In genomic region chr10:49141541-49142332, GRCh38 we compare ENCODE assay signal across 23 cellular contexts. TPM values are rescaled to one million over a fixed set of nuclear protein-coding genes. Genes with fewer than 3 reads are reported as not detected.
A peak's percentile ranks its signal among the peaks of the same experiment; 100 is the strongest.
DNase-seq lines count a peak whose midpoint lies in the region; ATAC-seq and TF ChIP-seq lines count a peak whose summit lies in the region.
"Had no signal": no experiment of that assay in that cellular context is flagged by ENCODE, and none has a peak within 500 bp of the region (broad histone marks: within the 10 kb centered on the region; RNA-seq: fewer than 3 reads in every experiment).

No MANE protein-coding gene starts in this region.

- no TSS peak for BruUV-seq in PC-3 (replicated peaks; lab: Mats Ljungman, UMichigan)

- no peaks in the 10 kb centered on the region for H3K36me3 ChIP-seq in PC-3 (ENCODE audit: low read depth, low read length)
- H3K36me3 ChIP-seq: prostate gland, spleen had no signal

- no peaks in the 10 kb centered on the region for H3F3A ChIP-seq in PC-3 (ENCODE audit: low read length, unreplicated experiment)

- no peak for TF ChIP-seq CTCF in PC-3 (conservative IDR thresholded peaks at IDR 0.05; ENCODE audit: low read depth, low read length)

- no peak overlapping the region for H3K4me3 Mint-ChIP-seq in activated naive CD8-positive, alpha-beta T cell treated with anti-CD3 and anti-CD28 coated beads for 36 hours
- H3K4me3 Mint-ChIP-seq: activated naive CD4-positive, alpha-beta T cell treated with anti-CD3 and anti-CD28 coated beads for 36 hours; CD4-positive, CD25-positive, alpha-beta regulatory T cell; nephron progenitor cell; stimulated activated memory B cell treated with anti-CD40 and anti-IgM and Interleukin-4, amounts not matched to agents 10 μg/mL and 1 μg/mL and 100 μg/mL, for 72 hours; type B pancreatic cell had no signal

- no peaks in the 10 kb centered on the region for H3K9me3 Mint-ChIP-seq in activated naive CD8-positive, alpha-beta T cell treated with anti-CD3 and anti-CD28 coated beads for 36 hours
- H3K9me3 Mint-ChIP-seq: activated naive CD4-positive, alpha-beta T cell treated with anti-CD3 and anti-CD28 coated beads for 36 hours; stimulated activated memory B cell treated with anti-CD40 and anti-IgM and Interleukin-4, amounts not matched to agents 10 μg/mL and 1 μg/mL and 100 μg/mL, for 72 hours had no signal

- no peaks in the 10 kb centered on the region for H3K9me3 ChIP-seq in PC-3 (ENCODE audit: low read length)
- H3K9me3 ChIP-seq: prostate gland had no signal

- H3K4me1 ChIP-seq in PC-3 (ENCODE audit: insufficient read depth, low read length), result peaks cover 20% of the 10 kb centered on the region
- H3K4me1 ChIP-seq: prostate gland, spleen had no signal

- no peaks in the 10 kb centered on the region for H3K4me1 Mint-ChIP-seq in activated naive CD8-positive, alpha-beta T cell treated with anti-CD3 and anti-CD28 coated beads for 36 hours
- H3K4me1 Mint-ChIP-seq: stimulated activated memory B cell treated with anti-CD40 and anti-IgM and Interleukin-4, amounts not matched to agents 10 μg/mL and 1 μg/mL and 100 μg/mL, for 72 hours had no signal

- no peaks in the 10 kb centered on the region for H3K79me2 ChIP-seq in PC-3 (ENCODE audit: low read length)

- peaks cover 29% of the 10 kb centered on the region; the same call in 1 of the 2 replicates for H3K27me3 ChIP-seq in PC-3 (ENCODE audit: low read length)

- H3K36me3 Mint-ChIP-seq in activated naive CD8-positive, alpha-beta T cell treated with anti-CD3 and anti-CD28 coated beads for 36 hours, result no peaks in the 10 kb centered on the region
- H3K36me3 Mint-ChIP-seq: CD4-positive, CD25-positive, alpha-beta regulatory T cell; stimulated activated memory B cell treated with anti-CD40 and anti-IgM and Interleukin-4, amounts not matched to agents 10 μg/mL and 1 μg/mL and 100 μg/mL, for 72 hours; type B pancreatic cell had no signal

- ATAC-seq in GM19351 (IDR thresholded peaks at IDR 0.05; ENCODE audit: unreplicated experiment) (peak; percentile 55), HG02623 (IDR thresholded peaks at IDR 0.05; ENCODE audit: unreplicated experiment) (peak; percentile 70), HG03432 (IDR thresholded peaks at IDR 0.05; ENCODE audit: unreplicated experiment) (peak; percentile 64), PC-3 (no peak)
- ATAC-seq: stimulated activated memory B cell treated with anti-CD40 and anti-IgM and Interleukin-4, amounts not matched to agents 10 μg/mL and 1 μg/mL and 100 μg/mL, for 72 hours had no signal

- H3K9me2 ChIP-seq in PC-3 (replicated peaks; ENCODE audit: low read length), result no peaks in the 10 kb centered on the region

- no peaks in the 10 kb centered on the region for H3K27me3 Mint-ChIP-seq in activated naive CD8-positive, alpha-beta T cell treated with anti-CD3 and anti-CD28 coated beads for 36 hours
- H3K27me3 Mint-ChIP-seq: stimulated activated memory B cell treated with anti-CD40 and anti-IgM and Interleukin-4, amounts not matched to agents 10 μg/mL and 1 μg/mL and 100 μg/mL, for 72 hours had no signal

- DNase-seq in AG20443 (ENCODE audit: low spot score), result peak; percentile 2
- DNase-seq in PC-3, result no peak
- no peak for DNase-seq in activated naive CD8-positive, alpha-beta T cell treated with anti-CD3 and anti-CD28 coated beads for 36 hours
- no peak for DNase-seq in LoVo (ENCODE audit: low spot score)
- DNase-seq in DMS79 treated with DMSO at 0.1 percent for 48 hours (lab: John Stamatoyannopoulos, UW), result no peak
- DNase-seq: activated CD4-positive, alpha-beta T cell treated with anti-CD3 and anti-CD28 coated beads for 48 hours; activated naive CD4-positive, alpha-beta T cell treated with anti-CD3 and anti-CD28 coated beads for 36 hours; CD4-positive, CD25-positive, alpha-beta regulatory T cell; DMS53; kidney glomerular epithelial cell; mesendoderm; NCI-H226; nephron progenitor cell; spleen had no signal

- H3K27ac ChIP-seq in PC-3 (ENCODE audit: low read length), result no peak overlapping the region
- H3K27ac ChIP-seq: prostate gland, RWPE1, spleen had no signal

- H3K9ac ChIP-seq in PC-3 (ENCODE audit: low read length), result no peak overlapping the region

- H3K4me3 ChIP-seq in PC-3 (ENCODE audit: low read length), result no peak overlapping the region
- H3K4me3 ChIP-seq: prostate gland, spleen had no signal

- CTCF ChIA-PET in PC-3 (lab: Charles Lee), result no interaction called here

- no peak overlapping the region for H2AFZ ChIP-seq in PC-3 (ENCODE audit: low read length)

- no peaks in the 10 kb centered on the region for H4K20me1 ChIP-seq in PC-3 (ENCODE audit: low read length)

- no peak overlapping the region for H3K27ac Mint-ChIP-seq in activated naive CD8-positive, alpha-beta T cell treated with anti-CD3 and anti-CD28 coated beads for 36 hours
- H3K27ac Mint-ChIP-seq: activated naive CD4-positive, alpha-beta T cell treated with anti-CD3 and anti-CD28 coated beads for 36 hours; CD4-positive, CD25-positive, alpha-beta regulatory T cell; nephron progenitor cell; stimulated activated memory B cell treated with anti-CD40 and anti-IgM and Interleukin-4, amounts not matched to agents 10 μg/mL and 1 μg/mL and 100 μg/mL, for 72 hours; type B pancreatic cell had no signal

- intact Hi-C loops in PC-3 (cut with micrococcal nuclease), result no loop called here

- H3K4me2 ChIP-seq in PC-3 (ENCODE audit: low read length), result no peak overlapping the region

- POLR2A ChIA-PET in PC-3 (lab: Charles Lee; ENCODE audit: unreplicated experiment), result no interaction called here

RNA-seq across cellular contexts. Expression of gene FAM170B, which starts 7.9 kb away (rescaled TPM):
- total RNA-seq in PC-3 (2014; rRNA removed), result not detected in 2 replicates
- not detected for total RNA-seq in activated naive CD8-positive, alpha-beta T cell treated with anti-CD3 and anti-CD28 coated beads for 36 hours
- total RNA-seq: activated naive CD4-positive, alpha-beta T cell treated with anti-CD3 and anti-CD28 coated beads for 36 hours; CD4-positive, CD25-positive, alpha-beta regulatory T cell; frontal cortex; M059J; prostate gland; spleen had no signal

RNA-seq across cellular contexts. Expression of gene VSTM4, which starts 26.4 kb away (rescaled TPM):
- not detected in 2 replicates for total RNA-seq in PC-3 (2014; rRNA removed)
- not detected for total RNA-seq in activated naive CD8-positive, alpha-beta T cell treated with anti-CD3 and anti-CD28 coated beads for 36 hours
- total RNA-seq: activated naive CD4-positive, alpha-beta T cell treated with anti-CD3 and anti-CD28 coated beads for 36 hours; CD4-positive, CD25-positive, alpha-beta regulatory T cell; M059J had no signal

RNA-seq across cellular contexts. Expression of gene TMEM273, which starts 46.5 kb away (rescaled TPM):
- total RNA-seq in PC-3 (2014; rRNA removed), result not detected in 2 replicates
- under 1 TPM; 0.76 to 0.80 TPM for total RNA-seq in activated naive CD8-positive, alpha-beta T cell treated with anti-CD3 and anti-CD28 coated beads for 36 hours
- total RNA-seq: M059J had no signal
